8 cellular contexts compared by ENCODE assay signal in genomic region chr20:46119028-46119546, GRCh38.
A peak's percentile ranks its signal among the peaks of the same experiment; 100 is the strongest.
DNase-seq lines count a peak whose midpoint lies in the region; ATAC-seq lines count a peak whose summit lies in the region.
"Had no signal": no experiment of that assay in that cellular context is flagged by ENCODE, and none has a peak within 500 bp of the region (broad histone marks: within the 10 kb centered on the region; RNA-seq: fewer than 3 reads in every experiment).

No MANE protein-coding gene starts in this region.

- H3K27me3 ChIP-seq in duodenal mucosa (ENCODE audit: control insufficient read depth in 1 of 2, insufficient read depth in 2 of 2, low read length in 2 of 2): peaks cover 3 to 6% of the 10 kb centered on the region in 2 donors
- H3K27me3 ChIP-seq: cardiac muscle cell had no signal

- peak overlapping the region; percentile 94 to 100 for H3K4me3 Mint-ChIP-seq in stimulated activated naive B cell treated with anti-CD40 and anti-IgM and Interleukin-4, amounts not matched to agents 10 μg/mL and 1 μg/mL and 100 μg/mL, for 72 hours

- H3K4me1 Mint-ChIP-seq in stimulated activated naive B cell treated with anti-CD40 and anti-IgM and Interleukin-4, amounts not matched to agents 10 μg/mL and 1 μg/mL and 100 μg/mL, for 72 hours: peaks cover 40 to 63% of the 10 kb centered on the region in 2 donors

- no peak overlapping the region for H3K27ac ChIP-seq in duodenal mucosa (ENCODE audit: low read depth, low read length)
- H3K27ac ChIP-seq: cardiac muscle cell had no signal

- peak; percentile 74 for DNase-seq in stimulated activated naive B cell treated with anti-CD40 and anti-IgM and Interleukin-4, amounts not matched to agents 10 μg/mL and 1 μg/mL and 100 μg/mL, for 72 hours
- DNase-seq in SHP77 (lab: John Stamatoyannopoulos, UW) (no peak), NCI-H69 (lab: John Stamatoyannopoulos, UW) (no peak)

- no peaks in the 10 kb centered on the region for H3K9me3 Mint-ChIP-seq in stimulated activated naive B cell treated with anti-CD40 and anti-IgM and Interleukin-4, amounts not matched to agents 10 μg/mL and 1 μg/mL and 100 μg/mL, for 72 hours

- peaks cover 9 to 13% of the 10 kb centered on the region in 2 donors for H3K4me1 ChIP-seq in duodenal mucosa (ENCODE audit: control insufficient read depth in 1 of 2, insufficient read depth in 2 of 2, low read length in 2 of 2)

- ATAC-seq in GM18909 (IDR thresholded peaks at IDR 0.05; ENCODE audit: poor library complexity, unreplicated experiment): peak; percentile 43
- ATAC-seq in HG02981 (IDR thresholded peaks at IDR 0.05; ENCODE audit: unreplicated experiment): peak; percentile 41
- ATAC-seq in stimulated activated naive B cell treated with anti-CD40 and anti-IgM and Interleukin-4, amounts not matched to agents 10 μg/mL and 1 μg/mL and 100 μg/mL, for 72 hours (replicated peaks): peak; percentile 79
- ATAC-seq in GM21529 (IDR thresholded peaks at IDR 0.05; ENCODE audit: unreplicated experiment): no peak

- H3K9ac ChIP-seq in duodenal mucosa (ENCODE audit: low read depth in 1 of 2, low read length in 2 of 2): peak overlapping the region in 1 of 2 donors; percentile 45

- peaks cover 6 to 17% of the 10 kb centered on the region in 2 donors for H3K36me3 ChIP-seq in duodenal mucosa (ENCODE audit: control insufficient read depth in 1 of 2, insufficient read depth in 2 of 2, low read length in 2 of 2)
- H3K36me3 ChIP-seq: cardiac muscle cell had no signal

- no peaks in the 10 kb centered on the region for H3K27me3 Mint-ChIP-seq in stimulated activated naive B cell treated with anti-CD40 and anti-IgM and Interleukin-4, amounts not matched to agents 10 μg/mL and 1 μg/mL and 100 μg/mL, for 72 hours

- peak overlapping the region; percentile 100 for H3K27ac Mint-ChIP-seq in stimulated activated naive B cell treated with anti-CD40 and anti-IgM and Interleukin-4, amounts not matched to agents 10 μg/mL and 1 μg/mL and 100 μg/mL, for 72 hours

- no peaks in the 10 kb centered on the region for H3K9me3 ChIP-seq in duodenal mucosa (ENCODE audit: control insufficient read depth in 1 of 2, low read length in 2 of 2)

- peaks cover 49 to 57% of the 10 kb centered on the region in 2 donors for H3K36me3 Mint-ChIP-seq in stimulated activated naive B cell treated with anti-CD40 and anti-IgM and Interleukin-4, amounts not matched to agents 10 μg/mL and 1 μg/mL and 100 μg/mL, for 72 hours

- peak overlapping the region; percentile 69 to 82 for H3K4me3 ChIP-seq in duodenal mucosa (ENCODE audit: low read depth in 1 of 2, low read length in 2 of 2)
- H3K4me3 ChIP-seq: cardiac muscle cell had no signal
